In genomic region chr1:43451701-43452532, GRCh38 we compare ENCODE assay signal across 1 cellular context.
TF ChIP-seq lines count a peak whose summit lies in the region.

No MANE protein-coding gene starts in this region.

TF ChIP-seq in GM23338, 12 proteins besides CTCF, POLR2A, EP300 and RAD21 (continued from another document):
- TF ChIP-seq ZNF462 (CRISPR knock-in tag; IDR thresholded peaks at IDR 0.05): no peak
